Comparison of ENCODE assay signal across 19 cellular contexts in the genomic region with DNA sequence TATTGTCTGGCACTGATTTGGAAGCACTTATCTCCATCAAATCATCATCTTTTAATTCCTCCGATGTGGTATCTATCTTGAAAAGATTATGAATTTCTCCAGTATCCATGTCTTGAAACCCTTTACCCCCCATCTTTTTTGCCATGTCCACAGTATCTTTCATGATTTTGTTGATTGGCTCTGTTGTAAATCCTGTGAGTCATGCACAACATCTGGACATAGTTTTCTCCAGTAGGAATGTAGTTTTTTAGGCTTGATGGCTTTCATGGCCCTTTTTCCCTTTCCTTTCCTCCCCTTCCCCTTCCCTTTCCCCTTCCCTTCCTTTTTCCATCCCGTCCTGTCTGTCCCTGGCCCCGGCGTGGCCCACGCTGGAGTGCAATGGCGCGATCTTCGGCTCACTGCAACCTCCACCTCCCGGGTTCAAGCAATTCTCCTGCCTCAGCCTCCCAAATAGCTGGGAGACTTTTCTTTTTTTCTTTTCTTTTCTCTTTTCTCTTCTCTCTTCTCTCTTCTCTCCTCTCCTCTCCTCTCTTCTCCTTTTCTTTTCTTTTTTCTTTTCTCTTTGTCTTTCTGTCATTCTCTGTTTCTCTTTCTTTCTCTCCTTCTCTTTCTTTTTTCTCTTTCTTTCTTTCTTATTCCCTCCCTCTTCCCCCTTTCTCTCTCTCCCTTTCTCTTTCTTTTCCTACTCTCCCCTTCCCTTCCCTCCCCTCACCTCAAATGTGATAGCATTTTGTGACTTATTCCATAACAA. TPM values are rescaled to one million over a fixed set of nuclear protein-coding genes. Genes with fewer than 3 reads are reported as not detected.
A peak's percentile ranks its signal among the peaks of the same experiment; 100 is the strongest.
DNase-seq lines count a peak whose midpoint lies in the region; ATAC-seq and TF ChIP-seq lines count a peak whose summit lies in the region.
"Had no signal": no experiment of that assay in that cellular context is flagged by ENCODE, and none has a peak within 500 bp of the region (broad histone marks: within the 10 kb centered on the region; RNA-seq: fewer than 3 reads in every experiment).

No MANE protein-coding gene starts in this region.

- no peak overlapping the region for H3K27ac Mint-ChIP-seq in activated T-cell treated with anti-CD3 and anti-CD28 coated beads, Interleukin-2, amount 50 U/mL, for 72 hours
- H3K27ac Mint-ChIP-seq: CD4-positive, alpha-beta memory T cell had no signal

- DNase-seq in AG08395 (ENCODE audit: low spot score): peak; percentile 18
- DNase-seq in AG20443 (ENCODE audit: low spot score): peak; percentile 49
- DNase-seq in HFF-Myc (ENCODE audit: extremely low read depth, low read depth): peak; percentile 22
- DNase-seq in fibroblast of gingiva (ENCODE audit: low read depth): peak; percentile 4
- DNase-seq in activated T-cell treated with anti-CD3 and anti-CD28 coated beads, Interleukin-2, amount 50 U/mL, for 72 hours: no peak
- DNase-seq in spleen: no peak
- no peak for DNase-seq in NCI-H1417 (lab: John Stamatoyannopoulos, UW)
- DNase-seq: CD4-positive, alpha-beta memory T cell; H7; KG1; NCI-H1092 treated with DMSO at 0.1 percent for 48 hours; NCI-H146; NCI-H2029; NCI-H226; NCI-H510A treated with DMSO at 0.1 percent for 48 hours; NCI-H748 treated with DMSO at 0.1 percent for 48 hours; NK-92 treated with Interleukin-12 subunit alpha and Interleukin-12 subunit beta, amount 100 ng/mL, for 24 hours had no signal

- H3K27ac ChIP-seq in spleen: no peak overlapping the region
- H3K27ac ChIP-seq: BLaER1 treated with 17β-estradiol and CSF1 and Interleukin-3, amounts not matched to agents 10 nM and 100 nM had no signal

- H3K36me3 Mint-ChIP-seq in activated T-cell treated with anti-CD3 and anti-CD28 coated beads, Interleukin-2, amount 50 U/mL, for 72 hours (ENCODE audit: insufficient read depth in 2 of 2): peaks cover 4 to 5% of the 10 kb centered on the region in 2 donors

- ATAC-seq in activated T-cell treated with anti-CD3 and anti-CD28 coated beads, Interleukin-2, amount 50 U/mL, for 72 hours (replicated peaks in 1 of 2): no peak
- ATAC-seq: HepG2 had no signal

- no peaks in the 10 kb centered on the region for H3K27me3 ChIP-seq in spleen (replicated peaks in 1 of 7)
- H3K27me3 ChIP-seq: BLaER1 treated with 17β-estradiol and CSF1 and Interleukin-3, amounts not matched to agents 10 nM and 100 nM had no signal

- H3K9me3 ChIP-seq in spleen: peaks cover 0 to 20% (median 13%) of the 10 kb centered on the region in 8 donors

- H3K9me3 Mint-ChIP-seq in activated T-cell treated with anti-CD3 and anti-CD28 coated beads, Interleukin-2, amount 50 U/mL, for 72 hours: peaks cover 5 to 6% of the 10 kb centered on the region in 2 donors

- TF ChIP-seq CTCF in HFF-Myc (IDR thresholded peaks at IDR 0.05; ENCODE audit: low read depth, low read length, missing control alignments) (no peak), spleen (IDR thresholded peaks at IDR 0.05 in 8 of 11, conservative IDR thresholded peaks at IDR 0.05 in 3 of 11) (no peak)

- H3K4me1 ChIP-seq in spleen: no peaks in the 10 kb centered on the region
- H3K4me1 ChIP-seq: BLaER1 treated with 17β-estradiol and CSF1 and Interleukin-3, amounts not matched to agents 10 nM and 100 nM had no signal

- no peak for TF ChIP-seq POLR2A in spleen (IDR thresholded peaks at IDR 0.05)

- no peak overlapping the region for H3K4me3 Mint-ChIP-seq in activated T-cell treated with anti-CD3 and anti-CD28 coated beads, Interleukin-2, amount 50 U/mL, for 72 hours
- H3K4me3 Mint-ChIP-seq: CD4-positive, alpha-beta memory T cell had no signal

- 85 to 95% (median 93%) methylated on average over 9 of the region's 9 CpGs for WGBS in spleen, 5 donors

- no peaks in the 10 kb centered on the region for H3K4me1 Mint-ChIP-seq in activated T-cell treated with anti-CD3 and anti-CD28 coated beads, Interleukin-2, amount 50 U/mL, for 72 hours (ENCODE audit: low read depth)
- H3K4me1 Mint-ChIP-seq: CD4-positive, alpha-beta memory T cell had no signal

- H3K27me3 Mint-ChIP-seq in activated T-cell treated with anti-CD3 and anti-CD28 coated beads, Interleukin-2, amount 50 U/mL, for 72 hours (ENCODE audit: low read depth): peaks cover 12% of the 10 kb centered on the region

- H3K4me3 ChIP-seq in HFF-Myc (replicated peaks; ENCODE audit: low read depth, low read length): no peak overlapping the region
- no peak overlapping the region for H3K4me3 ChIP-seq in spleen
- H3K4me3 ChIP-seq: BLaER1 treated with 17β-estradiol and CSF1 and Interleukin-3, amounts not matched to agents 10 nM and 100 nM had no signal

- intact Hi-C loops in spleen (cut with DNase I; ENCODE audit: low total_unique reads): no loop called here

- no peaks in the 10 kb centered on the region for H3K36me3 ChIP-seq in spleen
- H3K36me3 ChIP-seq: BLaER1 treated with 17β-estradiol and CSF1 and Interleukin-3, amounts not matched to agents 10 nM and 100 nM had no signal

RNA-seq across cellular contexts. Expression of gene ZNF638, which starts 18.4 kb away (rescaled TPM):
- total RNA-seq in activated T-cell treated with anti-CD3 and anti-CD28 coated beads, Interleukin-2, amount 50 U/mL, for 72 hours: 100 to 1,000 TPM; 107 to 111 TPM
- 100 to 1,000 TPM; 128 to 310 (median 174) TPM for total RNA-seq in spleen
- 100 to 1,000 TPM in 2 of 3 donors, 10 to 100 TPM in 1; 80.7 to 145 (median 114) TPM for polyA plus RNA-seq in spleen

Comparison
In these comparisons a context has a peak if more than half of its experiments do, and no peak if none do; other contexts are left out.
1. DNase-seq: peak in AG08395 (single experiment), AG20443 (single experiment), HFF-Myc (single experiment) and fibroblast of gingiva (single experiment); none in activated T-cell treated with anti-CD3 and anti-CD28 coated beads, Interleukin-2, amount 50 U/mL, for 72 hours (0 of 2), spleen (single experiment) and NCI-H1417 (0 of 3).